Comparison of ENCODE assay signal across 10 cellular contexts in the genomic region with DNA sequence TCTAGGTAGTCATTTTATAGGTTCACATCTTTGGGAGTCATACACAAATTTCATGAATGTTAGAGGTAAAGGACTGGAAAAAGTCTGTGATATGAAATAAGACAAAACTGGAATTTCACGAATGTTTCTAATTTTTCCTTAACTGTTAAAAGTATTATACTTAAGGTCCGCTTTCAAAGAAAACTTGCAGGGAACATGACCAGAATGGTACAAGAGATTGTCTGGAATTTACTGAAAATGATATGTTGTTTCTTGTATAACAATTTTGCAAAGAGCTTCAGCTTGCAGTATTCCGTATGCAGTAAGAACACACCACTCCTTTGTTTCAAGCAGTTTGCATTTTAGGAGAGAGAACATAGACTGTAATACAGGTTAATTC. TPM values are rescaled to one million over a fixed set of nuclear protein-coding genes. Genes with fewer than 3 reads are reported as not detected.
DNase-seq lines count a peak whose midpoint lies in the region; ATAC-seq and TF ChIP-seq lines count a peak whose summit lies in the region.
"Had no signal": no experiment of that assay in that cellular context is flagged by ENCODE, and none has a peak within 500 bp of the region (broad histone marks: within the 10 kb centered on the region; RNA-seq: fewer than 3 reads in every experiment).

No MANE protein-coding gene starts in this region.

- POLR2A ChIA-PET in IMR-90 (lab: Charles Lee; ENCODE audit: unreplicated experiment), result no interaction called here

- intact Hi-C loops in IMR-90 (cut with micrococcal nuclease), result no loop called here
- intact Hi-C loops in ascending aorta (cut with DNase I), result loop anchor here (2.0 kb wide), 1 partner anchor 41 kb away; no protein-coding TSS in a partner anchor
- intact Hi-C loops in adrenal gland (cut with DNase I), result no loop called here

- peak overlapping the region; percentile 21 for H3K4me3 ChIP-seq in CD4-positive, CD25-positive, alpha-beta regulatory T cell (ENCODE audit: low read depth, low read length)
- H3K4me3 ChIP-seq in IMR-90 (ENCODE audit: insufficient read depth, low read depth, low read length), result no peak overlapping the region
- peak overlapping the region; percentile 73 to 95 for H3K4me3 ChIP-seq in ascending aorta
- H3K4me3 ChIP-seq in brain microvascular endothelial cell (ENCODE audit: low read depth, low read length), result no peak overlapping the region
- peak overlapping the region in 1 of 4 donors; percentile 83 for H3K4me3 ChIP-seq in adrenal gland

- H3K36me3 Mint-ChIP-seq in CD4-positive, CD25-positive, alpha-beta regulatory T cell, result peaks cover 21% of the 10 kb centered on the region
- peaks cover 14% of the 10 kb centered on the region for H3K36me3 Mint-ChIP-seq in natural killer cell treated with Interleukin-12 subunit alpha and Interleukin-12 subunit beta and Interleukin-15 and Interleukin-18, amount 100 ng/mL, for 72 hours

- H3K27me3 ChIP-seq in CD4-positive, CD25-positive, alpha-beta regulatory T cell (ENCODE audit: control insufficient read depth, insufficient read depth, low read length), result no peaks in the 10 kb centered on the region
- H3K27me3 ChIP-seq in IMR-90 (ENCODE audit: control insufficient read depth, insufficient read depth, low read length) (no peaks in the 10 kb centered on the region), ascending aorta (no peaks in the 10 kb centered on the region), brain microvascular endothelial cell (replicated peaks) (no peaks in the 10 kb centered on the region), adrenal gland (no peaks in the 10 kb centered on the region)

- no peaks in the 10 kb centered on the region for H3K9me3 ChIP-seq in CD4-positive, CD25-positive, alpha-beta regulatory T cell (ENCODE audit: control insufficient read depth in 2 of 2, low read length in 2 of 2)
- H3K9me3 ChIP-seq in IMR-90 (ENCODE audit: control insufficient read depth, insufficient read depth, low read length) (no peaks in the 10 kb centered on the region), ascending aorta (no peaks in the 10 kb centered on the region), adrenal gland (replicated peaks in 1 of 3) (no peaks in the 10 kb centered on the region)
- H3K9me3 ChIP-seq: lower lobe of right lung had no signal

- no peak overlapping the region for H2BK20ac ChIP-seq in IMR-90 (ENCODE audit: low read depth, low read length)

- BruUV-seq in IMR-90 (replicated peaks; lab: Mats Ljungman, UMichigan), result TSS peak; percentile 45

- H4K20me1 ChIP-seq in IMR-90 (ENCODE audit: insufficient read depth, low read length), result peaks cover 15% of the 10 kb centered on the region; the same call in 1 of the 2 replicates

- H3K27me3 Mint-ChIP-seq in CD4-positive, CD25-positive, alpha-beta regulatory T cell, result no peaks in the 10 kb centered on the region
- H3K27me3 Mint-ChIP-seq in natural killer cell treated with Interleukin-12 subunit alpha and Interleukin-12 subunit beta and Interleukin-15 and Interleukin-18, amount 100 ng/mL, for 72 hours, result no peaks in the 10 kb centered on the region

- H2AFZ ChIP-seq in IMR-90 (replicated peaks; ENCODE audit: low read length, poor library complexity), result no peak overlapping the region

- in situ Hi-C loops in IMR-90 (cut with MboI; ENCODE audit: low sequenced_read_pairs) (loop anchor here (25.0 kb wide), 2 partner anchors 556 to 1081 kb away; no protein-coding TSS in a partner anchor), brain microvascular endothelial cell (cut with HindIII; ENCODE audit: low pct_ligation_motif_present, low sequenced_read_pairs) (no loop called here)

- no peak for ATAC-seq in CD4-positive, CD25-positive, alpha-beta regulatory T cell (ENCODE audit: low read depth in 2 of 2)
- ATAC-seq in IMR-90 (ENCODE audit: low read depth), result no peak
- no peak for ATAC-seq in natural killer cell treated with Interleukin-12 subunit alpha and Interleukin-12 subunit beta and Interleukin-15 and Interleukin-18, amount 100 ng/mL, for 72 hours
- ATAC-seq in HG03095 (IDR thresholded peaks at IDR 0.05; ENCODE audit: unreplicated experiment), result no peak
- ATAC-seq: lower lobe of right lung had no signal

- dilution Hi-C loops in IMR-90 (cut with HindIII; ENCODE audit: low sequenced_read_pairs, unreplicated experiment), result no loop called here

- H3K79me1 ChIP-seq in IMR-90 (ENCODE audit: low read depth in 1 of 2, low read length in 2 of 2), result peaks cover 14 to 28% of the 10 kb centered on the region in 2 experiments

- no peak overlapping the region for H3K18ac ChIP-seq in IMR-90 (ENCODE audit: low read depth, low read length)

- WGBS in IMR-90 (ENCODE audit: extremely low coverage in 2 of 2, insufficient read length in 1 of 2), 2 experiments, result no CpG with 5 or more reads among the region's 3 CpGs
- 84 to 90% (median 86%) methylated on average over 3 of the region's 3 CpGs for whole genome bisulfite sequencing in adrenal gland, 4 donors

- H3K4me2 ChIP-seq in IMR-90 (ENCODE audit: low read depth, low read length), result peak overlapping the region; percentile 62

- H3K4me3 Mint-ChIP-seq in CD4-positive, CD25-positive, alpha-beta regulatory T cell, result peak overlapping the region; percentile 93 to 98 (median 95)
- peak overlapping the region; percentile 95 for H3K4me3 Mint-ChIP-seq in natural killer cell treated with Interleukin-12 subunit alpha and Interleukin-12 subunit beta and Interleukin-15 and Interleukin-18, amount 100 ng/mL, for 72 hours

- H3K27ac ChIP-seq in CD4-positive, CD25-positive, alpha-beta regulatory T cell (ENCODE audit: insufficient read depth, low read length, poor library complexity, severe bottlenecking), result no peak overlapping the region
- no peak overlapping the region for H3K27ac ChIP-seq in IMR-90 (ENCODE audit: insufficient read depth, low read length)
- no peak overlapping the region for H3K27ac ChIP-seq in ascending aorta
- no peak overlapping the region for H3K27ac ChIP-seq in brain microvascular endothelial cell
- H3K27ac ChIP-seq in adrenal gland, result no peak overlapping the region

- TF ChIP-seq POLR2A in IMR-90 (IDR thresholded peaks at IDR 0.05; ENCODE audit: low read depth, low read length) (no peak), adrenal gland (IDR thresholded peaks at IDR 0.05) (no peak)

- H3K9me3 Mint-ChIP-seq in CD4-positive, CD25-positive, alpha-beta regulatory T cell, result peaks cover 0 to 2% (median 0%) of the 10 kb centered on the region in 7 donors
- no peaks in the 10 kb centered on the region for H3K9me3 Mint-ChIP-seq in natural killer cell treated with Interleukin-12 subunit alpha and Interleukin-12 subunit beta and Interleukin-15 and Interleukin-18, amount 100 ng/mL, for 72 hours

- no peak for TF ChIP-seq RAD21 in IMR-90 (IDR thresholded peaks at IDR 0.05; ENCODE audit: low read length)

- TF ChIP-seq CTCF in IMR-90 (conservative IDR thresholded peaks at IDR 0.05; ENCODE audit: low read depth, low read length) (no peak), ascending aorta (IDR thresholded peaks at IDR 0.05) (no peak), brain microvascular endothelial cell (IDR thresholded peaks at IDR 0.05; ENCODE audit: low read depth, low read length, missing control alignments) (no peak), adrenal gland (IDR thresholded peaks at IDR 0.05) (no peak)

- H3K4me1 ChIP-seq in CD4-positive, CD25-positive, alpha-beta regulatory T cell (ENCODE audit: control insufficient read depth, insufficient read depth, low read length, poor library complexity, severe bottlenecking), result peaks cover 26% of the 10 kb centered on the region
- H3K4me1 ChIP-seq in IMR-90 (ENCODE audit: control insufficient read depth, insufficient read depth, low read length) (no peaks in the 10 kb centered on the region), ascending aorta (peaks cover 0 to 20% of the 10 kb centered on the region in 2 donors), adrenal gland (replicated peaks in 1 of 2) (peaks cover 14 to 35% of the 10 kb centered on the region in 2 donors)

- H3K4ac ChIP-seq in IMR-90 (ENCODE audit: low read depth, low read length), result no peak overlapping the region

- H3K56ac ChIP-seq in IMR-90 (ENCODE audit: extremely low read depth, insufficient read depth, low read length), result no peak overlapping the region

- no peak overlapping the region for H3K23ac ChIP-seq in IMR-90 (ENCODE audit: low read depth, low read length)

- H4K91ac ChIP-seq in IMR-90 (ENCODE audit: insufficient read depth, low read depth, low read length), result no peak overlapping the region

- CTCF ChIA-PET in IMR-90 (lab: Yijun Ruan, JAX), result interaction anchor here (0.5 to 0.6 kb wide), 2 partner anchors 94 to 774 kb away, joined by 3 to 5 read pairs; no protein-coding TSS in a partner anchor

- H2AK5ac ChIP-seq in IMR-90 (ENCODE audit: low read depth, low read length), result no peak overlapping the region

- no peak overlapping the region for H3K14ac ChIP-seq in IMR-90 (replicated peaks; ENCODE audit: low read depth, low read length)

- H3K27ac Mint-ChIP-seq in CD4-positive, CD25-positive, alpha-beta regulatory T cell, result peak overlapping the region in 2 of 3 donors; percentile 95 to 96
- H3K27ac Mint-ChIP-seq in natural killer cell treated with Interleukin-12 subunit alpha and Interleukin-12 subunit beta and Interleukin-15 and Interleukin-18, amount 100 ng/mL, for 72 hours, result peak overlapping the region; percentile 85 to 98

- no peak overlapping the region for H2BK120ac ChIP-seq in IMR-90 (ENCODE audit: low read depth, low read length)

- peaks cover 5% of the 10 kb centered on the region; the same call in 1 of the 2 replicates for H3K9me1 ChIP-seq in IMR-90 (ENCODE audit: insufficient read depth, low read length)

- no peak overlapping the region for H4K8ac ChIP-seq in IMR-90 (ENCODE audit: low read depth in 2 of 2, low read length in 2 of 2)

- DNase-seq in CD4-positive, CD25-positive, alpha-beta regulatory T cell, result no peak
- no peak for DNase-seq in IMR-90
- DNase-seq in ascending aorta (ENCODE audit: low spot score in 2 of 2), result no peak
- DNase-seq in natural killer cell treated with Interleukin-12 subunit alpha and Interleukin-12 subunit beta and Interleukin-15 and Interleukin-18, amount 100 ng/mL, for 72 hours (ENCODE audit: low spot score), result no peak
- no peak for DNase-seq in brain microvascular endothelial cell
- no peak for DNase-seq in iPS-NIHi11 (ENCODE audit: low spot score)
- no peak for DNase-seq in adrenal gland
- DNase-seq: lower lobe of right lung; stimulated activated CD4-positive, alpha-beta T cell treated with anti-CD3 and anti-CD28 coated beads, Interleukin-2, amount 100 ng/mL, for 24 hours had no signal

- no peak overlapping the region for H2BK5ac ChIP-seq in IMR-90 (ENCODE audit: low read depth, low read length, poor library complexity, severe bottlenecking)

- no peak overlapping the region for H2AK9ac ChIP-seq in IMR-90 (replicated peaks; ENCODE audit: low read depth, low read length, poor library complexity)

- peaks cover 30 to 56% (median 47%) of the 10 kb centered on the region in 4 donors for H3K4me1 Mint-ChIP-seq in CD4-positive, CD25-positive, alpha-beta regulatory T cell
- H3K4me1 Mint-ChIP-seq in natural killer cell treated with Interleukin-12 subunit alpha and Interleukin-12 subunit beta and Interleukin-15 and Interleukin-18, amount 100 ng/mL, for 72 hours (ENCODE audit: low read depth in 2 of 2), result peaks cover 18% of the 10 kb centered on the region in 2 donors

- H2BK15ac ChIP-seq in IMR-90 (ENCODE audit: low read depth, low read length), result no peak overlapping the region

- peaks cover 35% of the 10 kb centered on the region for H3K36me3 ChIP-seq in CD4-positive, CD25-positive, alpha-beta regulatory T cell (ENCODE audit: control insufficient read depth, insufficient read depth, low read length)
- H3K36me3 ChIP-seq in IMR-90 (ENCODE audit: control insufficient read depth, insufficient read depth, low read length) (peaks cover 13% of the 10 kb centered on the region), ascending aorta (peaks cover 25 to 31% of the 10 kb centered on the region in 2 donors), brain microvascular endothelial cell (replicated peaks) (peaks cover 14% of the 10 kb centered on the region), adrenal gland (replicated peaks in 1 of 2) (peaks cover 0 to 32% of the 10 kb centered on the region in 2 donors)

- H4K5ac ChIP-seq in IMR-90 (ENCODE audit: low read depth, low read length), result no peak overlapping the region

- no peak overlapping the region for H3K9ac ChIP-seq in IMR-90 (ENCODE audit: low read depth, low read length)

RNA-seq across cellular contexts. Expression of a gene that starts 1.6 kb away (rescaled TPM):
- 37.9 TPM for total RNA-seq in CD4-positive, CD25-positive, alpha-beta regulatory T cell
- polyA plus RNA-seq in CD4-positive, CD25-positive, alpha-beta regulatory T cell, result 10 to 100 TPM; 34.2 to 48.6 (median 44.7) TPM
- 74.9 and 108 TPM in 2 replicates for total RNA-seq in IMR-90 (2012; rRNA removed)
- 62.9 and 73.6 TPM in 2 replicates for polyA plus RNA-seq in IMR-90 (2012; rRNA removed)
- polyA plus RNA-seq in IMR-90 (2012; cell fraction: cytosol; rRNA removed), result 8.7 and 17.2 TPM in 2 replicates
- polyA plus RNA-seq in IMR-90 (2012; cell fraction: nucleus; rRNA removed; ENCODE audit: low replicate concordance), result 3.9 and 38.1 TPM in 2 replicates
- 21.5 TPM for total RNA-seq in ascending aorta
- 10 to 100 TPM; 89.2 to 91.6 TPM for total RNA-seq in natural killer cell treated with Interleukin-12 subunit alpha and Interleukin-12 subunit beta and Interleukin-15 and Interleukin-18, amount 100 ng/mL, for 72 hours
- 10 to 100 TPM; 39.4 to 91.2 (median 77.2) TPM for total RNA-seq in adrenal gland
- polyA plus RNA-seq in adrenal gland, result 100 to 1,000 TPM in 1 of 3 donors, 10 to 100 TPM in 2; 52.4 to 122 (median 64.3) TPM

RNA-seq across cellular contexts. Expression of a gene that starts 32.2 kb away (rescaled TPM):
- 31.9 TPM for total RNA-seq in CD4-positive, CD25-positive, alpha-beta regulatory T cell
- polyA plus RNA-seq in CD4-positive, CD25-positive, alpha-beta regulatory T cell, result 10 to 100 TPM; 18.5 to 23.0 (median 19.4) TPM
- total RNA-seq in IMR-90 (2012; rRNA removed), result 88.9 and 105 TPM in 2 replicates
- 20.4 and 22.3 TPM in 2 replicates for polyA plus RNA-seq in IMR-90 (2012; rRNA removed)
- 12.9 and 22.1 TPM in 2 replicates for polyA plus RNA-seq in IMR-90 (2012; cell fraction: cytosol; rRNA removed)
- 19.6 and 27.3 TPM in 2 replicates for polyA plus RNA-seq in IMR-90 (2012; cell fraction: nucleus; rRNA removed; ENCODE audit: low replicate concordance)
- 37.1 TPM for total RNA-seq in ascending aorta
- total RNA-seq in natural killer cell treated with Interleukin-12 subunit alpha and Interleukin-12 subunit beta and Interleukin-15 and Interleukin-18, amount 100 ng/mL, for 72 hours, result 10 to 100 TPM; 39.0 to 49.5 TPM
- total RNA-seq in adrenal gland, result 10 to 100 TPM; 36.5 to 51.8 (median 44.3) TPM
- polyA plus RNA-seq in adrenal gland, result 10 to 100 TPM; 22.0 to 50.5 (median 50.0) TPM

Comparison
In these comparisons a context has a peak if more than half of its experiments do, and no peak if none do; other contexts are left out.
1. H3K4me3 ChIP-seq: peak in CD4-positive, CD25-positive, alpha-beta regulatory T cell (single experiment) and ascending aorta (2 of 2); none in IMR-90 (single experiment) and brain microvascular endothelial cell (single experiment).